Comparison of ENCODE assay signal across 1 cellular context in genomic region chr7:77409005-77409738, GRCh38.
TF ChIP-seq lines count a peak whose summit lies in the region.

No MANE protein-coding gene starts in this region.

TF ChIP-seq in HepG2, 621 proteins besides CTCF, POLR2A, EP300 and RAD21 (continued from another document and continues in another):
- TF ChIP-seq E2F5 (CRISPR knock-in tag; conservative IDR thresholded peaks at IDR 0.05) (no peak), NONO (IDR thresholded peaks at IDR 0.05) (no peak), NONO (CRISPR knock-in tag; conservative IDR thresholded peaks at IDR 0.05) (no peak), TFDP1 (CRISPR knock-in tag; IDR thresholded peaks at IDR 0.05; ENCODE audit: borderline replicate concordance) (no peak), ZNF562 (CRISPR knock-in tag; IDR thresholded peaks at IDR 0.05; ENCODE audit: borderline replicate concordance) (no peak), NFKB2 (CRISPR knock-in tag; IDR thresholded peaks at IDR 0.05; ENCODE audit: borderline replicate concordance) (no peak), MTF2 (CRISPR knock-in tag; IDR thresholded peaks at IDR 0.05; ENCODE audit: borderline replicate concordance) (no peak), USF2 (IDR thresholded peaks at IDR 0.05; ENCODE audit: low read depth, low read length) (no peak), USF2 (CRISPR knock-in tag; IDR thresholded peaks at IDR 0.05; ENCODE audit: borderline replicate concordance) (no peak), PREB (CRISPR knock-in tag; IDR thresholded peaks at IDR 0.05) (no peak), ZNF687 (CRISPR knock-in tag; IDR thresholded peaks at IDR 0.05) (no peak), CBX2 (IDR thresholded peaks at IDR 0.05; ENCODE audit: low read depth, low read length) (no peak), CBX2 (CRISPR knock-in tag; IDR thresholded peaks at IDR 0.05; ENCODE audit: low read depth) (no peak), MIER3 (CRISPR knock-in tag; IDR thresholded peaks at IDR 0.05; ENCODE audit: borderline replicate concordance) (no peak), SKI (IDR thresholded peaks at IDR 0.05; ENCODE audit: partially characterized antibody) (peak; percentile 26), CEBPB (IDR thresholded peaks at IDR 0.05; ENCODE audit: borderline replicate concordance, low read depth, low read length) (no peak), POLR2G (IDR thresholded peaks at IDR 0.05; ENCODE audit: low read depth, low read length) (no peak), ZGPAT (CRISPR knock-in tag; IDR thresholded peaks at IDR 0.05) (no peak; the same call in 1 of the 2 replicates), KMT2B (CRISPR knock-in tag; IDR thresholded peaks at IDR 0.05) (no peak; the same call in 1 of the 2 replicates), MLX (CRISPR knock-in tag; IDR thresholded peaks at IDR 0.05) (no peak), ZSCAN9 (CRISPR knock-in tag; IDR thresholded peaks at IDR 0.05; ENCODE audit: borderline replicate concordance) (no peak), BCLAF1 (IDR thresholded peaks at IDR 0.05) (no peak), TEF (CRISPR knock-in tag; IDR thresholded peaks at IDR 0.05) (no peak), CREM (IDR thresholded peaks at IDR 0.05) (peak; percentile 88), CREM (CRISPR knock-in tag; IDR thresholded peaks at IDR 0.05) (no peak), ZNF644 (CRISPR knock-in tag; IDR thresholded peaks at IDR 0.05; ENCODE audit: low read depth) (no peak), RORA (CRISPR knock-in tag; IDR thresholded peaks at IDR 0.05) (no peak; the same call in 1 of the 2 replicates), SNAPC2 (CRISPR knock-in tag; IDR thresholded peaks at IDR 0.05) (no peak), KLF11 (CRISPR knock-in tag; IDR thresholded peaks at IDR 0.05) (no peak), HMGXB4 (CRISPR knock-in tag; IDR thresholded peaks at IDR 0.05; ENCODE audit: borderline replicate concordance in 1 of 2, low read depth in 1 of 2) (no peak), MXI1 (IDR thresholded peaks at IDR 0.05; ENCODE audit: borderline replicate concordance, low read depth, low read length) (no peak), ZNF337 (CRISPR knock-in tag; IDR thresholded peaks at IDR 0.05; ENCODE audit: borderline replicate concordance, low read depth) (no peak), ZKSCAN5 (CRISPR knock-in tag; IDR thresholded peaks at IDR 0.05) (no peak), ZNF879 (CRISPR knock-in tag; IDR thresholded peaks at IDR 0.05) (no peak), GLI4 (CRISPR knock-in tag; IDR thresholded peaks at IDR 0.05; ENCODE audit: borderline replicate concordance) (no peak), ZBTB34 (CRISPR knock-in tag; IDR thresholded peaks at IDR 0.05) (no peak)
